In the genomic region with DNA sequence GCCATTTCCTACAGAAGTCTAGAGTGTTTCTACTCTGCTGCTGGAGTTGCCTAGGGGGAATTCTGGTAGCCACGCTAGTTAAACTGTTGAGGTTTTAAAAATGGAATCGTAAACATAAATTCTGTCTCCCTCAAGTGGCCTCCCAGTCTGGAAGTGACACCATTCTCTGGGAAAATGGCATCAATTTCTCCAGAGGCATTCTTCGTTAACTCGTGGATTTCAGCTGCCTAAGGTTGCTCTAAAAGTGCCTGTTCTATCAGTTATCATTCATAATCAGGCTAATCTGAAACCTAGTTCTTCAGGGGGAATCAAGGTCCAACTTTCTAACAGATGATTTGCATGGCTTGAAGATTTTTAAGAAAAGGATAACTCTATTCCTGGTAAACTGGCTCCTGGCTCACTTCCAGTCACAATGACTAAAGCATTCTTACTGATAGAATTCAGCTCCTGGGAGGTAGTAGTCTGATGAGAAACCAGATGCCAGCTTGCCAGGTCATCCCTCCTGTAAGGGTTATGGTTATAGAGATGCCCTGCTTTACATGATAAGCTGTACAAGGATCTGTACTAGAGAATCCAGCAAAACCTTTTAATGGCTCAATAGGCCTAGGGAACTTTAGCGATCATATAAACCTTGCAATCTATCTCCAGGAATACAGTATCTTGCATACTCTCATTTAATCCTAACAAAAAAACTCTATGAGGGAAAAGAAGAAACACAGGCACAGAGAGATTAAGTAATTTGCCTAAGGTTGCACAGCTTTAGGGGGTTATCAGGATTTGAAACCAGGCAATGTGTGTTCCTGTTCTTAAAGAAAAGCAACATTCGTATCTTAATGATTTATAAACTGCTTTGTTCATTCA, we compare ENCODE assay signal across 8 cellular contexts. TPM values are rescaled to one million over a fixed set of nuclear protein-coding genes. Genes with fewer than 3 reads are reported as not detected.
DNase-seq lines count a peak whose midpoint lies in the region; TF ChIP-seq lines count a peak whose summit lies in the region.

No MANE protein-coding gene starts in this region.

- H3K4me3 ChIP-seq in BJ (ENCODE audit: low read depth, low read length) (peak overlapping the region; percentile 91), HEK293 (ENCODE audit: low read depth, low read length) (peak overlapping the region; percentile 84), fibroblast of villous mesenchyme (ENCODE audit: low read depth, low read length) (peak overlapping the region; percentile 94)

- no peak for TF ChIP-seq CTCF in BJ (IDR thresholded peaks at IDR 0.05; ENCODE audit: insufficient read depth, low read depth, low read length)
- no peak for TF ChIP-seq CTCF in HEK293 (tag by site-specific recombination; IDR thresholded peaks at IDR 0.05)
- no peak for TF ChIP-seq CTCF in VCaP (conservative IDR thresholded peaks at IDR 0.05)
- no peak for TF ChIP-seq CTCF in fibroblast of villous mesenchyme (IDR thresholded peaks at IDR 0.05; ENCODE audit: insufficient read depth, low read depth, low read length)

- DNase-seq in BJ (ENCODE audit: low read depth), result peak; percentile 58
- peak; percentile 80 for DNase-seq in fibroblast of villous mesenchyme (ENCODE audit: low read depth)
- DNase-seq in pons (ENCODE audit: low spot score), result peak; percentile 41
- DNase-seq in activated gamma-delta T cell treated with Interleukin-2 at 50 U/mL for 16 hours, result no peak
- no peak for DNase-seq in putamen (ENCODE audit: low spot score)
- DNase-seq in NK-92 treated with Interleukin-12 subunit alpha and Interleukin-12 subunit beta, amount 100 ng/mL, for 24 hours (lab: John Stamatoyannopoulos, UW), result no peak

- H3K27me3 ChIP-seq in BJ (ENCODE audit: control insufficient read depth, insufficient read depth, low read length), result no peaks in the 10 kb centered on the region

- 0 out of 2 replicates have a peak, but pooled peaks cover 3% of the 10 kb centered on the region for H3K4me1 ChIP-seq in HEK293 (ENCODE audit: control insufficient read depth, insufficient read depth, low read length)

- H3K27ac ChIP-seq in HEK293 (ENCODE audit: extremely low read depth, low read depth, low read length) (no peak overlapping the region), VCaP (peak overlapping the region; percentile 94)

- CTCF ChIA-PET in BJ (lab: Yijun Ruan, JAX), result interaction anchor here (0.6 to 1.6 kb wide), 4 partner anchors 8 to 616 kb away, joined by 3 to 5 read pairs (median 4); no protein-coding TSS in a partner anchor
- CTCF ChIA-PET in HEK293 (lab: Yijun Ruan, JAX), result interaction anchor here (1.0 to 1.1 kb wide), 3 partner anchors 293 to 702 kb away, joined by 3 to 4 read pairs (median 3); no protein-coding TSS in a partner anchor

- H3K36me3 ChIP-seq in BJ (ENCODE audit: control insufficient read depth, insufficient read depth, low read length), result peaks cover 1% of the 10 kb centered on the region
- peaks cover 14 to 26% of the 10 kb centered on the region in 2 experiments for H3K36me3 ChIP-seq in HEK293 (ENCODE audit: control insufficient read depth in 2 of 2, insufficient read depth in 1 of 2, low read length in 2 of 2)

- POLR2A ChIA-PET in BJ (lab: Charles Lee) (no interaction called here), HEK293 (lab: Yijun Ruan, JAX) (interaction anchor here (1.3 to 2.4 kb wide), 2 partner anchors 18 to 25 kb away, joined by 3 to 18 read pairs; a partner anchor contains a TSS)

- H3K9me3 ChIP-seq in HEK293 (ENCODE audit: control insufficient read depth, insufficient read depth, low read depth, low read length), result no peaks in the 10 kb centered on the region

TF ChIP-seq in HEK293, 187 proteins besides CTCF, POLR2A, EP300 and RAD21:
- TF ChIP-seq BCL11B (tag by site-specific recombination; IDR thresholded peaks at IDR 0.05; ENCODE audit: low read depth), result no peak
- TF ChIP-seq FEZF1 (tag by site-specific recombination; IDR thresholded peaks at IDR 0.05), result 0 out of 2 replicates have a peak, but pooled peaks have one; percentile 20
- TF ChIP-seq GLIS1 (tag by site-specific recombination; IDR thresholded peaks at IDR 0.05), result peak; percentile 63
- TF ChIP-seq ZNF366 (tag by site-specific recombination; conservative IDR thresholded peaks at IDR 0.05), result 0 out of 2 replicates have a peak, but pooled peaks have one; percentile 17
- 0 out of 2 replicates have a peak, but pooled peaks have one; percentile 28 for TF ChIP-seq ZNF768 (tag by site-specific recombination; IDR thresholded peaks at IDR 0.05)
- TF ChIP-seq ZNF664 (tag by site-specific recombination; IDR thresholded peaks at IDR 0.05), result peak; percentile 61; the same call in 1 of the 2 replicates
- peak; percentile 79 for TF ChIP-seq OSR2 (tag by site-specific recombination; IDR thresholded peaks at IDR 0.05)
- TF ChIP-seq ZNF335 (tag by site-specific recombination; conservative IDR thresholded peaks at IDR 0.05), result peak; percentile 71
- TF ChIP-seq, protein P1, sequence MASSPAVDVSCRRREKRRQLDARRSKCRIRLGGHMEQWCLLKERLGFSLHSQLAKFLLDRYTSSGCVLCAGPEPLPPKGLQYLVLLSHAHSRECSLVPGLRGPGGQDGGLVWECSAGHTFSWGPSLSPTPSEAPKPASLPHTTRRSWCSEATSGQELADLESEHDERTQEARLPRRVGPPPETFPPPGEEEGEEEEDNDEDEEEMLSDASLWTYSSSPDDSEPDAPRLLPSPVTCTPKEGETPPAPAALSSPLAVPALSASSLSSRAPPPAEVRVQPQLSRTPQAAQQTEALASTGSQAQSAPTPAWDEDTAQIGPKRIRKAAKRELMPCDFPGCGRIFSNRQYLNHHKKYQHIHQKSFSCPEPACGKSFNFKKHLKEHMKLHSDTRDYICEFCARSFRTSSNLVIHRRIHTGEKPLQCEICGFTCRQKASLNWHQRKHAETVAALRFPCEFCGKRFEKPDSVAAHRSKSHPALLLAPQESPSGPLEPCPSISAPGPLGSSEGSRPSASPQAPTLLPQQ (tag by site-specific recombination; IDR thresholded peaks at IDR 0.05), result 0 out of 2 replicates have a peak, but pooled peaks have one; percentile 12
- TF ChIP-seq, protein P2, sequence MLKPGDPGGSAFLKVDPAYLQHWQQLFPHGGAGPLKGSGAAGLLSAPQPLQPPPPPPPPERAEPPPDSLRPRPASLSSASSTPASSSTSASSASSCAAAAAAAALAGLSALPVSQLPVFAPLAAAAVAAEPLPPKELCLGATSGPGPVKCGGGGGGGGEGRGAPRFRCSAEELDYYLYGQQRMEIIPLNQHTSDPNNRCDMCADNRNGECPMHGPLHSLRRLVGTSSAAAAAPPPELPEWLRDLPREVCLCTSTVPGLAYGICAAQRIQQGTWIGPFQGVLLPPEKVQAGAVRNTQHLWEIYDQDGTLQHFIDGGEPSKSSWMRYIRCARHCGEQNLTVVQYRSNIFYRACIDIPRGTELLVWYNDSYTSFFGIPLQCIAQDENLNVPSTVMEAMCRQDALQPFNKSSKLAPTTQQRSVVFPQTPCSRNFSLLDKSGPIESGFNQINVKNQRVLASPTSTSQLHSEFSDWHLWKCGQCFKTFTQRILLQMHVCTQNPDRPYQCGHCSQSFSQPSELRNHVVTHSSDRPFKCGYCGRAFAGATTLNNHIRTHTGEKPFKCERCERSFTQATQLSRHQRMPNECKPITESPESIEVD (tag by site-specific recombination; IDR thresholded peaks at IDR 0.05), result peak; percentile 50; the same call in 1 of the 2 replicates
- no peak for TF ChIP-seq ZNF529 (tag by site-specific recombination; IDR thresholded peaks at IDR 0.05; ENCODE audit: insufficient replicate concordance)
- no peak for TF ChIP-seq ZNF239 (tag by site-specific recombination; IDR thresholded peaks at IDR 0.05)
- TF ChIP-seq EGR2 (tag by site-specific recombination; IDR thresholded peaks at IDR 0.05; ENCODE audit: low read depth), result no peak
- TF ChIP-seq GLI4 (tag by site-specific recombination; IDR thresholded peaks at IDR 0.05), result no peak
TF ChIP-seq in HEK293: peak in this region for 9.

RNA-seq across cellular contexts. Expression of a gene that starts 1.5 kb away (rescaled TPM):
- 28.0 and 40.1 TPM in 2 replicates for polyA plus RNA-seq in BJ (2011; rRNA removed)
- polyA minus RNA-seq in BJ (2011; rRNA and poly(A)+ RNA removed), result 16.3 and 16.4 TPM in 2 replicates
- total RNA-seq in fibroblast of villous mesenchyme, result 49.9 and 80.3 TPM in 2 replicates

RNA-seq across cellular contexts. Expression of a gene that starts 1.6 kb away (rescaled TPM):
- polyA plus RNA-seq in BJ (2011; rRNA removed), result 93.4 and 174 TPM in 2 replicates
- 34.3 and 42.0 TPM in 2 replicates for polyA minus RNA-seq in BJ (2011; rRNA and poly(A)+ RNA removed)
- 76.0 and 104 TPM in 2 replicates for total RNA-seq in fibroblast of villous mesenchyme

RNA-seq across cellular contexts. Expression of a gene that starts 17.5 kb away (rescaled TPM):
- 1.3 and 1.6 TPM in 2 replicates for polyA plus RNA-seq in BJ (2011; rRNA removed)
- polyA minus RNA-seq in BJ (2011; rRNA and poly(A)+ RNA removed), result 1.3 and 1.6 TPM in 2 replicates
- 3.9 and 6.5 TPM in 2 replicates for total RNA-seq in fibroblast of villous mesenchyme

Comparison
In these comparisons a context has a peak if more than half of its experiments do, and no peak if none do; other contexts are left out.
1. DNase-seq: peak in BJ (single experiment), fibroblast of villous mesenchyme (single experiment) and pons (single experiment); none in activated gamma-delta T cell treated with Interleukin-2 at 50 U/mL for 16 hours (single experiment), putamen (single experiment) and NK-92 treated with Interleukin-12 subunit alpha and Interleukin-12 subunit beta, amount 100 ng/mL, for 24 hours (single experiment).
2. Peak in every context shown above with its lines, with median percentiles within 50 percentile points of each other: H3K4me3 ChIP-seq.